Comparison of ENCODE assay signal across 8 cellular contexts in genomic region chr10:8052970-8053445, GRCh38. TPM values are rescaled to one million over a fixed set of nuclear protein-coding genes. Genes with fewer than 3 reads are reported as not detected.
DNase-seq lines count a peak whose midpoint lies in the region; ATAC-seq and TF ChIP-seq lines count a peak whose summit lies in the region.

No MANE protein-coding gene starts in this region.

- H3K4me1 Mint-ChIP-seq in natural killer cell treated with Interleukin-12 subunit alpha and Interleukin-12 subunit beta and Interleukin-15 and Interleukin-18, amount 100 ng/mL, for 72 hours (ENCODE audit: low read depth in 2 of 2): peaks cover 45 to 46% of the 10 kb centered on the region in 2 donors

- H3K9me3 Mint-ChIP-seq in natural killer cell treated with Interleukin-12 subunit alpha and Interleukin-12 subunit beta and Interleukin-15 and Interleukin-18, amount 100 ng/mL, for 72 hours: no peaks in the 10 kb centered on the region

- H3K9me3 ChIP-seq in BE2C (no peaks in the 10 kb centered on the region), HUES48 (ENCODE audit: control insufficient read depth, insufficient read depth, low read length) (no peaks in the 10 kb centered on the region), breast epithelium (no peaks in the 10 kb centered on the region)

- no peaks in the 10 kb centered on the region for H3K36me3 Mint-ChIP-seq in natural killer cell treated with Interleukin-12 subunit alpha and Interleukin-12 subunit beta and Interleukin-15 and Interleukin-18, amount 100 ng/mL, for 72 hours

- no peak for ATAC-seq in natural killer cell treated with Interleukin-12 subunit alpha and Interleukin-12 subunit beta and Interleukin-15 and Interleukin-18, amount 100 ng/mL, for 72 hours
- ATAC-seq in HG03135 (IDR thresholded peaks at IDR 0.05; ENCODE audit: unreplicated experiment) (no peak), HG02852 (IDR thresholded peaks at IDR 0.05; ENCODE audit: unreplicated experiment) (no peak), GM18517 (IDR thresholded peaks at IDR 0.05; ENCODE audit: unreplicated experiment) (no peak)

- TF ChIP-seq CTCF in BE2C (IDR thresholded peaks at IDR 0.05; ENCODE audit: low read depth, low read length) (no peak), breast epithelium (IDR thresholded peaks at IDR 0.05) (peak in 1 of 3 donors; percentile 94)

- H3K27me3 ChIP-seq in BE2C: no peaks in the 10 kb centered on the region
- H3K27me3 ChIP-seq in HUES48 (ENCODE audit: control insufficient read depth, insufficient read depth, low read length): peaks cover 98% of the 10 kb centered on the region
- H3K27me3 ChIP-seq in breast epithelium: peaks cover 0 to 51% of the 10 kb centered on the region in 2 donors

- peak overlapping the region; percentile 93 for H3K4me3 ChIP-seq in BE2C (ENCODE audit: low read depth, low read length)
- peak overlapping the region; percentile 18 for H3K4me3 ChIP-seq in HUES48 (ENCODE audit: low read depth, low read length)
- H3K4me3 ChIP-seq in breast epithelium: peak overlapping the region; percentile 43 to 87 (median 72)

- H3K4me1 ChIP-seq in BE2C: 0 out of 2 replicates have a peak, but pooled peaks cover 4% of the 10 kb centered on the region
- H3K4me1 ChIP-seq in HUES48 (ENCODE audit: control insufficient read depth, insufficient read depth, low read length): peaks cover 42% of the 10 kb centered on the region
- H3K4me1 ChIP-seq in breast epithelium: no peaks in the 10 kb centered on the region

- H3K27ac Mint-ChIP-seq in natural killer cell treated with Interleukin-12 subunit alpha and Interleukin-12 subunit beta and Interleukin-15 and Interleukin-18, amount 100 ng/mL, for 72 hours: peak overlapping the region; percentile 84 to 99

- intact Hi-C loops in breast epithelium (cut with DNase I; ENCODE audit: low total_unique reads): no loop called here

- no peak for TF ChIP-seq POLR2A in breast epithelium (IDR thresholded peaks at IDR 0.05)

- H3K4me3 Mint-ChIP-seq in natural killer cell treated with Interleukin-12 subunit alpha and Interleukin-12 subunit beta and Interleukin-15 and Interleukin-18, amount 100 ng/mL, for 72 hours: peak overlapping the region; percentile 98

- peaks cover 32% of the 10 kb centered on the region for H3K36me3 ChIP-seq in BE2C
- H3K36me3 ChIP-seq in HUES48 (ENCODE audit: control insufficient read depth, insufficient read depth, low read length): no peaks in the 10 kb centered on the region
- no peaks in the 10 kb centered on the region for H3K36me3 ChIP-seq in breast epithelium

- DNase-seq in BE2C (no peak), breast epithelium (ENCODE audit: low spot score in 2 of 2) (no peak), EL (no peak)
- DNase-seq in natural killer cell treated with Interleukin-12 subunit alpha and Interleukin-12 subunit beta and Interleukin-15 and Interleukin-18, amount 100 ng/mL, for 72 hours (ENCODE audit: low spot score): no peak

- peaks cover 23% of the 10 kb centered on the region in 2 donors for H3K27me3 Mint-ChIP-seq in natural killer cell treated with Interleukin-12 subunit alpha and Interleukin-12 subunit beta and Interleukin-15 and Interleukin-18, amount 100 ng/mL, for 72 hours

- no peak overlapping the region for H3K27ac ChIP-seq in HUES48 (ENCODE audit: low read depth, low read length)
- peak overlapping the region; percentile 91 to 96 for H3K27ac ChIP-seq in breast epithelium

- H3K9ac ChIP-seq in HUES48 (ENCODE audit: low read depth, low read length): no peak overlapping the region

RNA-seq across cellular contexts. Expression of gene GATA3, which starts 1.5 kb away (rescaled TPM):
- 223 TPM for polyA plus RNA-seq in BE2C (2012; ENCODE audit: insufficient read depth, insufficient read length, low read depth)
- total RNA-seq in breast epithelium: 10 to 100 TPM in 2 of 3 donors, under 1 TPM in 1; 0.48 to 36.4 (median 28.2) TPM
- total RNA-seq in natural killer cell treated with Interleukin-12 subunit alpha and Interleukin-12 subunit beta and Interleukin-15 and Interleukin-18, amount 100 ng/mL, for 72 hours: 10 to 100 TPM in 1 of 2 donors, 1 to 10 TPM in 1; 7.6 to 10.9 TPM

Comparison
In these comparisons a context has a peak if more than half of its experiments do, and no peak if none do; other contexts are left out.
1. H3K4me3 ChIP-seq: peak in every context shown above with its lines; median percentile 93 in BE2C; 72 in breast epithelium; 18 in HUES48.